In the genomic region with DNA sequence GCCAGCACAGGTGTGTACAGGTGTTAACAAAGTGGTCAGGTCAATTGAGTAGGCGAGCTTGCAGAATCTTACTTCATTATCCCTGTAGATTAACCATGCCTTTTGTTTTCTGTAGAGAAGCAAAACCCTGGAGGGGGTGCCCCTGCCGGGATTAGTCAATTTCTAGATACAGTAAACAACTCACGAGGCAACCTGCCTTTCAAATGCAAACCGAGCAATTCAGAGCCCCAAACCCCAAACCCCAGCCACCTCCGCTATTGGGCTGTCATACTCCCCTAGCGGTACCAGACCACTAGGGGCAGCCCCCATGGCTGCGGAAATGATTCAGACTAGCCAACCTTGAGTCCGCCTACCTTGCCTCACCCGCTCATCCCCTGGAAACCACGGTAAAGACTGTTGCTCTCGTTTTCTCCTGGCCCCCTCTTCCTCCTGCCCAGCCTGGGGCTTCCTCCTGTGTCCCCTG, we compare ENCODE assay signal across 9 cellular contexts.
DNase-seq lines count a peak whose midpoint lies in the region; ATAC-seq lines count a peak whose summit lies in the region.
"Had no signal": no experiment of that assay in that cellular context is flagged by ENCODE, and none has a peak within 500 bp of the region (broad histone marks: within the 10 kb centered on the region; RNA-seq: fewer than 3 reads in every experiment).

No MANE protein-coding gene starts in this region.

- no peaks in the 10 kb centered on the region for H3K36me3 Mint-ChIP-seq in memory B cell
- H3K36me3 Mint-ChIP-seq: activated naive CD4-positive, alpha-beta T cell treated with anti-CD3 and anti-CD28 coated beads, Interleukin-2, amount 50 U/mL, for 24 hours had no signal

- peak; percentile 33 to 47 for DNase-seq in activated CD4-positive, alpha-beta T cell treated with anti-CD3 and anti-CD28 coated beads, Interleukin-2, amount 50 U/mL, for 24 hours (ENCODE audit: low read depth in 1 of 2, low spot score in 1 of 2)
- peak; percentile 39 to 44 for DNase-seq in memory B cell (ENCODE audit: low spot score in 2 of 2)
- no peak for DNase-seq in HUDEP-2 (lab: John Stamatoyannopoulos, UW; ENCODE audit: unreplicated experiment in 76 of 76)
- no peak for DNase-seq in 8988T
- no peak for DNase-seq in COR-L47 (lab: John Stamatoyannopoulos, UW)
- DNase-seq in HCEC 1CT: no peak

- ATAC-seq in GM19372 (IDR thresholded peaks at IDR 0.05; ENCODE audit: low read depth, unreplicated experiment) (peak; percentile 99), HG03108 (IDR thresholded peaks at IDR 0.05; ENCODE audit: unreplicated experiment) (peak; percentile 98), memory B cell (ENCODE audit: low read depth) (peak; percentile 98)

- no peaks in the 10 kb centered on the region for H3K9me3 Mint-ChIP-seq in memory B cell
- H3K9me3 Mint-ChIP-seq: activated naive CD4-positive, alpha-beta T cell treated with anti-CD3 and anti-CD28 coated beads, Interleukin-2, amount 50 U/mL, for 24 hours had no signal

- peaks cover 7% of the 10 kb centered on the region for H3K27me3 Mint-ChIP-seq in memory B cell

- peak overlapping the region; percentile 66 for H3K27ac Mint-ChIP-seq in memory B cell
- H3K27ac Mint-ChIP-seq: activated naive CD4-positive, alpha-beta T cell treated with anti-CD3 and anti-CD28 coated beads, Interleukin-2, amount 50 U/mL, for 24 hours had no signal

- H3K4me1 Mint-ChIP-seq in memory B cell: peaks cover 17% of the 10 kb centered on the region

- peak overlapping the region; percentile 40 for H3K4me3 Mint-ChIP-seq in memory B cell
- H3K4me3 Mint-ChIP-seq: activated naive CD4-positive, alpha-beta T cell treated with anti-CD3 and anti-CD28 coated beads, Interleukin-2, amount 50 U/mL, for 24 hours had no signal

Comparison
In these comparisons a context has a peak if more than half of its experiments do, and no peak if none do; other contexts are left out.
1. DNase-seq: peak in activated CD4-positive, alpha-beta T cell treated with anti-CD3 and anti-CD28 coated beads, Interleukin-2, amount 50 U/mL, for 24 hours (2 of 2) and memory B cell (2 of 2); none in HUDEP-2 (0 of 76), 8988T (single experiment), COR-L47 (single experiment) and HCEC 1CT (single experiment).
2. Peak in every context shown above with its lines, with median percentiles within 50 percentile points of each other: ATAC-seq.